Comparison of ENCODE assay signal across 8 cellular contexts in genomic region chr16:83701494-83701893, GRCh38.
DNase-seq lines count a peak whose midpoint lies in the region; ATAC-seq and TF ChIP-seq lines count a peak whose summit lies in the region.
"Had no signal": no experiment of that assay in that cellular context is flagged by ENCODE, and none has a peak within 500 bp of the region (broad histone marks: within the 10 kb centered on the region; RNA-seq: fewer than 3 reads in every experiment).

No MANE protein-coding gene starts in this region.

- H3K4me3 ChIP-seq in LNCaP clone FGC (ENCODE audit: low read depth, low read length): no peak overlapping the region
- H3K4me3 ChIP-seq in astrocyte of the cerebellum (ENCODE audit: low read depth, low read length): no peak overlapping the region

- no peaks in the 10 kb centered on the region for H3K9me3 Mint-ChIP-seq in T-helper 2 cell treated with Interferon-gamma antibody and Interleukin-4, amounts not matched to agents 5 μg/mL and 100 μg/mL, for 36 hours

- no peaks in the 10 kb centered on the region for H3K27me3 Mint-ChIP-seq in T-helper 2 cell treated with Interferon-gamma antibody and Interleukin-4, amounts not matched to agents 5 μg/mL and 100 μg/mL, for 36 hours (ENCODE audit: low read depth)

- no peaks in the 10 kb centered on the region for H3K36me3 Mint-ChIP-seq in T-helper 2 cell treated with Interferon-gamma antibody and Interleukin-4, amounts not matched to agents 5 μg/mL and 100 μg/mL, for 36 hours (ENCODE audit: low read depth)
- H3K36me3 Mint-ChIP-seq: activated naive CD4-positive, alpha-beta T cell treated with anti-CD3 and anti-CD28 coated beads, Interleukin-2, amount 50 U/mL, for 72 hours had no signal

- H3K27ac Mint-ChIP-seq in T-helper 2 cell treated with Interferon-gamma antibody and Interleukin-4, amounts not matched to agents 5 μg/mL and 100 μg/mL, for 36 hours: no peak overlapping the region
- H3K27ac Mint-ChIP-seq: activated naive CD4-positive, alpha-beta T cell treated with anti-CD3 and anti-CD28 coated beads, Interleukin-2, amount 50 U/mL, for 72 hours had no signal

- TF ChIP-seq CTCF in GM10266 (IDR thresholded peaks at IDR 0.05; ENCODE audit: control insufficient read depth, insufficient read depth, low read depth, missing control alignments) (no peak), LNCaP clone FGC (IDR thresholded peaks at IDR 0.05; ENCODE audit: control insufficient read depth, extremely low read depth, insufficient read depth) (no peak), astrocyte of the cerebellum (IDR thresholded peaks at IDR 0.05; ENCODE audit: low read depth, low read length, missing control alignments) (no peak)

- no peak for ATAC-seq in HG03196 (IDR thresholded peaks at IDR 0.05; ENCODE audit: unreplicated experiment)
- ATAC-seq: activated naive CD4-positive, alpha-beta T cell treated with anti-CD3 and anti-CD28 coated beads, Interleukin-2, amount 50 U/mL, for 72 hours had no signal

- H3K4me1 Mint-ChIP-seq in T-helper 2 cell treated with Interferon-gamma antibody and Interleukin-4, amounts not matched to agents 5 μg/mL and 100 μg/mL, for 36 hours (ENCODE audit: low read depth): no peaks in the 10 kb centered on the region

- no peak overlapping the region for H3K4me3 Mint-ChIP-seq in T-helper 2 cell treated with Interferon-gamma antibody and Interleukin-4, amounts not matched to agents 5 μg/mL and 100 μg/mL, for 36 hours

- DNase-seq in GM10266 (ENCODE audit: extremely low spot score) (peak; percentile 12), LNCaP clone FGC (ENCODE audit: low read depth) (peak; percentile 26), astrocyte of the cerebellum (ENCODE audit: low read depth) (peak; percentile 26), mucosa of gallbladder (ENCODE audit: low spot score) (peak; percentile 49), cerebellum (ENCODE audit: low spot score) (no peak)
- DNase-seq in T-helper 2 cell treated with Interferon-gamma antibody and Interleukin-4, amounts not matched to agents 5 μg/mL and 100 μg/mL, for 36 hours (ENCODE audit: low spot score): no peak

- in situ Hi-C loops in astrocyte of the cerebellum (cut with HindIII; ENCODE audit: low sequenced_read_pairs): loop anchor here (25.0 kb wide), 1 partner anchor 89 kb away; no protein-coding TSS in a partner anchor

Comparison
In these comparisons a context has a peak if more than half of its experiments do, and no peak if none do; other contexts are left out.
1. DNase-seq: peak in GM10266 (single experiment), LNCaP clone FGC (single experiment), astrocyte of the cerebellum (single experiment) and mucosa of gallbladder (single experiment); none in cerebellum (single experiment) and T-helper 2 cell treated with Interferon-gamma antibody and Interleukin-4, amounts not matched to agents 5 μg/mL and 100 μg/mL, for 36 hours (single experiment).